7 cellular contexts compared by ENCODE assay signal in the genomic region with DNA sequence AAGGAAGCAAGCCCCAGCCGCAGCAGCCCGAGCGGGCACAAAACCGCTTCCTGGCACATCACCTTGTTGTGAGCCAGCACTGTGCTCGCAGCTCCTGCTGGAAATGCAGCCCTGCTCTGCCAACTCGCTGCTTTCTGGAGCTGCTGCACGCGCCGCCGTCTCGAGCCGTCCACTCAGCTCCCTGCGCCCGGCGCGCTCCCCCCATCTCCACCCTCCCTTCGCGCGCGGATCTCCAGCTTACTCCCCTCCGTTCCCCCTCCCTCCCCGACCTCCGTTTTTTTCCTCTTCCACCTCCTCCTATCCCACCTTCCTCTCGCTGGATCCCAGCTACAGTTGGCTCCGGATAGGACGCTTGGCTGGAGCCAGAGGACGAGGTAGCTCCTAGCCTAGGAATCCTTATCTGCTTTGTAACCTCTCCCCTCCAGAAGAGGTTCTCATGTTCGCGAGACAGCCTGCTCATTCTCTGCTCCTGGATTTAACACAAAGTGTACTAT. TPM values are rescaled to one million over a fixed set of nuclear protein-coding genes. Genes with fewer than 3 reads are reported as not detected.
DNase-seq lines count a peak whose midpoint lies in the region; ATAC-seq, FAIRE-seq and TF ChIP-seq lines count a peak whose summit lies in the region.

Gene SPOCK3 (minus strand): TSS at position 107 of the 494 bp plus-strand sequence.

- no peak for TF ChIP-seq POLR2A in endothelial cell of umbilical vein (IDR thresholded peaks at IDR 0.05; ENCODE audit: low read depth, low read length)

- intact Hi-C loops in endothelial cell of umbilical vein (cut with micrococcal nuclease): loop anchor here (2.0 kb wide), 1 partner anchor 214 kb away; no protein-coding TSS in a partner anchor

- WGBS in thymus: under 1% methylated on average over 29 of the region's 29 CpGs

- peak within 1 kb of the TSS; percentile 43 for H3K9ac ChIP-seq in endothelial cell of umbilical vein (replicated peaks; ENCODE audit: extremely low read depth, insufficient read depth, low read length)

- dilution Hi-C loops in endothelial cell of umbilical vein (cut with MboI; ENCODE audit: extremely low pct_ligation_motif_present, low sequenced_read_pairs): no loop called here

- H3K4me2 ChIP-seq in endothelial cell of umbilical vein (ENCODE audit: insufficient read depth, low read length): peak within 1 kb of the TSS; percentile 97

- no peaks in the 10 kb centered on the region for H3K79me2 ChIP-seq in endothelial cell of umbilical vein (ENCODE audit: control insufficient read depth, insufficient read depth, low read length)

- no peaks in the 10 kb centered on the region for H3K9me1 ChIP-seq in endothelial cell of umbilical vein (replicated peaks; ENCODE audit: control insufficient read depth, extremely low read depth, insufficient read depth, low read length)

- CTCF ChIA-PET in RWPE1 (lab: Yijun Ruan, JAX) (interaction anchor here (0.6 to 1.0 kb wide), 3 partner anchors 160 to 213 kb away, joined by 3 to 5 read pairs (median 4); no protein-coding TSS in a partner anchor), endothelial cell of umbilical vein (lab: Charles Lee) (interaction anchor here (0.6 to 1.5 kb wide), 9 partner anchors 9 to 919 kb away, joined by 3 to 7 read pairs (median 3); no protein-coding TSS in a partner anchor)

- no peaks in the 10 kb centered on the region for H3K9me3 ChIP-seq in endothelial cell of umbilical vein (replicated peaks; ENCODE audit: control insufficient read depth, insufficient read depth, low read length)
- H3K9me3 ChIP-seq in thymus (ENCODE audit: control insufficient read depth): no peaks in the 10 kb centered on the region

- H2AFZ ChIP-seq in endothelial cell of umbilical vein (ENCODE audit: low read depth, low read length): peak within 1 kb of the TSS; percentile 100

- peaks cover 7% of the 10 kb centered on the region for H3K27me3 Mint-ChIP-seq in memory B cell

- TF ChIP-seq CTCF in RWPE1 (conservative IDR thresholded peaks at IDR 0.05; ENCODE audit: low read depth) (no peak), endothelial cell of umbilical vein (IDR thresholded peaks at IDR 0.05; ENCODE audit: extremely low read depth in 1 of 2, insufficient read depth in 1 of 2, low read depth in 1 of 2, low read length in 2 of 2) (no peak)

- DNase-seq in RWPE1 (ENCODE audit: low spot score) (peak; percentile 38), endothelial cell of umbilical vein (ENCODE audit: low read depth, low spot score) (peak; percentile 41), memory B cell (ENCODE audit: low spot score in 2 of 2) (no peak)

- peaks cover 2% of the 10 kb centered on the region for H3K4me1 Mint-ChIP-seq in memory B cell

- H3K36me3 ChIP-seq in endothelial cell of umbilical vein (ENCODE audit: control insufficient read depth in 2 of 2, extremely low read depth in 1 of 2, insufficient read depth in 2 of 2, low read length in 2 of 2) (no peaks in the 10 kb centered on the region), thymus (ENCODE audit: control insufficient read depth, insufficient read depth) (no peaks in the 10 kb centered on the region)

- POLR2A ChIA-PET in RWPE1 (lab: Yijun Ruan, JAX; ENCODE audit: low non-redundant PET): no interaction called here
- POLR2A ChIA-PET in endothelial cell of umbilical vein (lab: Charles Lee): no interaction called here

- no peaks in the 10 kb centered on the region for H3K36me3 Mint-ChIP-seq in memory B cell

- peaks cover 18 to 41% of the 10 kb centered on the region in 2 experiments for H3K27me3 ChIP-seq in endothelial cell of umbilical vein (ENCODE audit: control insufficient read depth in 2 of 2, insufficient read depth in 2 of 2, low read length in 2 of 2)
- peaks cover 12% of the 10 kb centered on the region for H3K27me3 ChIP-seq in thymus (ENCODE audit: control insufficient read depth, insufficient read depth)

- H3K9me3 Mint-ChIP-seq in memory B cell: no peaks in the 10 kb centered on the region

- no peak for FAIRE-seq in endothelial cell of umbilical vein (lab: Jason Lieb, UNC)

- no peak within 1 kb of the TSS for H3K27ac Mint-ChIP-seq in memory B cell

- ATAC-seq in HG02884 (IDR thresholded peaks at IDR 0.05; ENCODE audit: unreplicated experiment): peak; percentile 23
- ATAC-seq in memory B cell (ENCODE audit: low read depth): no peak
- no peak for ATAC-seq in GM21717 (IDR thresholded peaks at IDR 0.05; ENCODE audit: unreplicated experiment)

- H3K4me1 ChIP-seq in endothelial cell of umbilical vein (ENCODE audit: control insufficient read depth, extremely low read depth, insufficient read depth, low read length) (peaks cover 7% of the 10 kb centered on the region), thymus (ENCODE audit: control insufficient read depth, insufficient read depth, low read length) (no peaks in the 10 kb centered on the region)

- H3K4me3 ChIP-seq in GM08714 (ENCODE audit: low read length) (peak within 1 kb of the TSS; percentile 20; the same call in 1 of the 2 replicates), endothelial cell of umbilical vein (replicated peaks in 1 of 3; ENCODE audit: insufficient read depth in 1 of 3, low read depth in 1 of 3, low read length in 3 of 3) (peak within 1 kb of the TSS; percentile 38 to 96 (median 78)), thymus (ENCODE audit: low read length) (peak within 1 kb of the TSS; percentile 39)

- H4K20me1 ChIP-seq in endothelial cell of umbilical vein (replicated peaks; ENCODE audit: control insufficient read depth, extremely low read depth, insufficient read depth, low read length): no peaks in the 10 kb centered on the region

- H3K27ac ChIP-seq in RWPE1 (no peak within 1 kb of the TSS), endothelial cell of umbilical vein (ENCODE audit: insufficient read depth, low read depth, low read length) (no peak within 1 kb of the TSS), thymus (ENCODE audit: low read depth) (no peak within 1 kb of the TSS)

- BruUV-seq in endothelial cell of umbilical vein (replicated peaks; lab: Mats Ljungman, UMichigan): no TSS peak

- H3K4me3 Mint-ChIP-seq in memory B cell: peak within 1 kb of the TSS; percentile 32

TF ChIP-seq in endothelial cell of umbilical vein, 7 proteins besides CTCF, POLR2A, EP300 and RAD21:
- TF ChIP-seq GATA2 (IDR thresholded peaks at IDR 0.05; ENCODE audit: insufficient read depth, insufficient read length, low read depth, low read length): no peak
- no peak for TF ChIP-seq JUN (IDR thresholded peaks at IDR 0.05; ENCODE audit: borderline replicate concordance, insufficient read depth, insufficient read length, low read depth)
- no peak for TF ChIP-seq MYC (IDR thresholded peaks at IDR 0.05; ENCODE audit: low read depth, low read length)
- TF ChIP-seq, protein P1, sequence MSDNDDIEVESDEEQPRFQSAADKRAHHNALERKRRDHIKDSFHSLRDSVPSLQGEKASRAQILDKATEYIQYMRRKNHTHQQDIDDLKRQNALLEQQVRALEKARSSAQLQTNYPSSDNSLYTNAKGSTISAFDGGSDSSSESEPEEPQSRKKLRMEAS (IDR thresholded peaks at IDR 0.05; ENCODE audit: insufficient read depth, insufficient read length): no peak
- TF ChIP-seq POLR2AphosphoS5 (IDR thresholded peaks at IDR 0.05; ENCODE audit: insufficient read depth, low read depth, low read length): no peak
- no peak for TF ChIP-seq EZH2 (IDR thresholded peaks at IDR 0.05; ENCODE audit: borderline replicate concordance, low read depth, low read length, severe bottlenecking)
- TF ChIP-seq FOS (IDR thresholded peaks at IDR 0.05; ENCODE audit: borderline replicate concordance, insufficient read depth, low read length): no peak

RNA-seq across cellular contexts. Expression of gene SPOCK3, which starts in this region (rescaled TPM):
- not detected in 2 replicates for total RNA-seq in endothelial cell of umbilical vein
- polyA plus RNA-seq in endothelial cell of umbilical vein (0.06 and 0.10 TPM in 2 replicates), thymus (0.48 TPM)
- polyA plus RNA-seq in endothelial cell of umbilical vein (2011; cell fraction: cytosol; rRNA removed): 0.05 and 0.16 TPM in 2 replicates
- polyA plus RNA-seq in endothelial cell of umbilical vein (2011; cell fraction: nucleus; rRNA removed): 0.17 and 0.28 TPM in 2 replicates
- polyA plus RNA-seq in endothelial cell of umbilical vein (2012): 0.27 and 0.91 TPM in 2 replicates
- not detected in 2 replicates for polyA minus RNA-seq in endothelial cell of umbilical vein
- polyA minus RNA-seq in endothelial cell of umbilical vein (2011; cell fraction: cytosol; rRNA and poly(A)+ RNA removed): not detected
- 0.48 and 0.53 TPM in 2 replicates for polyA minus RNA-seq in endothelial cell of umbilical vein (2011; cell fraction: nucleus; rRNA and poly(A)+ RNA removed)

Comparison
In these comparisons a context has a peak if more than half of its experiments do, and no peak if none do; other contexts are left out.
1. Peak in DNase-seq, H3K4me3 ChIP-seq, H3K9ac ChIP-seq and H3K4me2 ChIP-seq in endothelial cell of umbilical vein; RNA of the gene not detected or under 1 TPM.
2. H3K4me3 ChIP-seq: peak in every context shown above with its lines; median percentile 78 in endothelial cell of umbilical vein; 39 in thymus; 20 in GM08714.